In genomic region chr1:2400950-2401649, GRCh38 we compare ENCODE assay signal across 2 cellular contexts.
TF ChIP-seq lines count a peak whose summit lies in the region.

No MANE protein-coding gene starts in this region.

TF ChIP-seq in HEK293, 187 proteins besides CTCF, POLR2A, EP300 and RAD21:
- TF ChIP-seq ZNF433 (tag by site-specific recombination; IDR thresholded peaks at IDR 0.05; ENCODE audit: low read depth) (no peak), ZNF670 (tag by site-specific recombination; IDR thresholded peaks at IDR 0.05; ENCODE audit: low read depth) (no peak), ZNF366 (tag by site-specific recombination; conservative IDR thresholded peaks at IDR 0.05) (peak; percentile 45; the same call in 1 of the 2 replicates)

TF ChIP-seq in K562, 482 proteins besides CTCF, POLR2A, EP300 and RAD21:
- TF ChIP-seq ZNF263 (CRISPR knock-in tag; IDR thresholded peaks at IDR 0.05; ENCODE audit: borderline replicate concordance): peak; percentile 98
- TF ChIP-seq PCBP1 (IDR thresholded peaks at IDR 0.05; ENCODE audit: low read depth, low read length, poor library complexity, severe bottlenecking): peak; percentile 94
- TF ChIP-seq ATF1 (CRISPR knock-in tag; IDR thresholded peaks at IDR 0.05): no peak
- TF ChIP-seq ATF1 (tag; IDR thresholded peaks at IDR 0.05): no peak
- TF ChIP-seq ZFP30 (CRISPR knock-in tag; IDR thresholded peaks at IDR 0.05; ENCODE audit: borderline replicate concordance): no peak
